23 cellular contexts compared by ENCODE assay signal in the genomic region with DNA sequence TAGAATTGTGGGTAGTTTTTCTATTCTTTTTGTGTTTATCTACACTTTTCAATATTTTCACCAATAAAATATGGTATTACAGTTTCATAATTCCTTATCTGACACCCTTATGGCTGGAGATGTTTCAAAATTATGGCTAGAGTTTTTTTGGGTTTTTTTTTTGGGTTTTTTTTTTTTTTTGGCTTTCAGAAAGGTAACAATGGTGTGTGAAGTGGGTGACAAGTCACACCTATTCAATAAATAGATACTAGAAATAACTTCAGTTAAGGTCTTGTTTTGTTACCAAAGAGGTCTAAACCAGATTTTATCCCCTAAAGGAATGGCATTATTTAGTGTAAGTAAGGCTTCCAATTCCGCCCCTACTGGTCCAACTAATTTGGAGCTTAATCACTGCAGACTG. TPM values are rescaled to one million over a fixed set of nuclear protein-coding genes. Genes with fewer than 3 reads are reported as not detected.
A peak's percentile ranks its signal among the peaks of the same experiment; 100 is the strongest.
DNase-seq lines count a peak whose midpoint lies in the region; ATAC-seq, FAIRE-seq and TF ChIP-seq lines count a peak whose summit lies in the region.
"Had no signal": no experiment of that assay in that cellular context is flagged by ENCODE, and none has a peak within 500 bp of the region (broad histone marks: within the 10 kb centered on the region; RNA-seq: fewer than 3 reads in every experiment).

No MANE protein-coding gene starts in this region.

- TF ChIP-seq EP300 in GM12878 (IDR thresholded peaks at IDR 0.05; ENCODE audit: borderline replicate concordance in 1 of 2, control insufficient read depth in 1 of 2, low read depth in 2 of 2, low read length in 2 of 2): no peak

- H3K18ac ChIP-seq in mesendoderm (ENCODE audit: low read length): no peak overlapping the region

- POLR2A ChIA-PET in activated CD4-positive, alpha-beta T cell treated with anti-CD3 and anti-CD28 coated beads for 36 hours (lab: Charles Lee): no interaction called here
- POLR2A ChIA-PET in GM12878 (lab: Charles Lee): interaction anchor here (0.6 kb wide), 2 partner anchors 29 to 94 kb away, joined by 4 to 7 read pairs; no protein-coding TSS in a partner anchor

- intact Hi-C loops in activated CD4-positive, alpha-beta T cell treated with anti-CD3 and anti-CD28 coated beads for 36 hours (cut with DNase I, micrococcal nuclease): loop anchor here in 1 of 2 experiments (5.0 kb wide), 1 partner anchor 102 kb away; no protein-coding TSS in a partner anchor
- intact Hi-C loops in GM12878 (cut with micrococcal nuclease; ENCODE audit: unreplicated experiment): no loop called here

- H3K4ac ChIP-seq in mesendoderm (ENCODE audit: low read depth, low read length): no peak overlapping the region

- H3K4me1 ChIP-seq in GM12878 (ENCODE audit: control insufficient read depth, insufficient read depth, low read length): peaks cover 20% of the 10 kb centered on the region; the same call in 1 of the 2 replicates
- peaks cover 5% of the 10 kb centered on the region for H3K4me1 ChIP-seq in mesendoderm (ENCODE audit: control insufficient read depth, low read depth, low read length)
- peaks cover 7% of the 10 kb centered on the region for H3K4me1 ChIP-seq in foreskin keratinocyte
- H3K4me1 ChIP-seq: A549 had no signal

- H3K4me1 Mint-ChIP-seq in activated CD4-positive, alpha-beta T cell treated with anti-CD3 and anti-CD28 coated beads for 36 hours: peaks cover 63% of the 10 kb centered on the region
- peaks cover 14% of the 10 kb centered on the region for H3K4me1 Mint-ChIP-seq in osteocyte (ENCODE audit: unreplicated experiment)
- H3K4me1 Mint-ChIP-seq: GM23338, H9 had no signal

- H2BK15ac ChIP-seq in mesendoderm (replicated peaks; ENCODE audit: low read depth): no peak overlapping the region

- CTCF ChIA-PET in activated CD4-positive, alpha-beta T cell treated with anti-CD3 and anti-CD28 coated beads for 36 hours (lab: Charles Lee): interaction anchor here (0.6 to 2.5 kb wide), 5 partner anchors 8 to 175 kb away, joined by 3 to 10 read pairs (median 5); no protein-coding TSS in a partner anchor
- CTCF ChIA-PET in GM12878 (lab: Yijun Ruan, JAX): interaction anchor here (1.2 to 3.3 kb wide), 4 partner anchors 16 to 49 kb away, joined by 3 to 19 read pairs (median 8); no protein-coding TSS in a partner anchor

- H3K4me3 ChIP-seq in GM12878 (no peak overlapping the region), mesendoderm (ENCODE audit: low read length) (no peak overlapping the region)
- H3K4me3 ChIP-seq: A549, BLaER1, GM23338 had no signal

- RAD21 ChIA-PET in GM12878 (lab: Charles Lee; ENCODE audit: unreplicated experiment): interaction anchor here (0.8 to 3.3 kb wide), 4 partner anchors 18 to 84 kb away, joined by 3 to 16 read pairs (median 7); no protein-coding TSS in a partner anchor

- H3K23ac ChIP-seq in mesendoderm (ENCODE audit: low read length): no peak overlapping the region

- in situ Hi-C loops in GM12878 (cut with MboI): no loop called here

- H3K9me3 Mint-ChIP-seq in activated CD4-positive, alpha-beta T cell treated with anti-CD3 and anti-CD28 coated beads for 36 hours (ENCODE audit: low read depth): no peaks in the 10 kb centered on the region
- H3K9me3 Mint-ChIP-seq in osteocyte (ENCODE audit: unreplicated experiment): no peaks in the 10 kb centered on the region
- H3K9me3 Mint-ChIP-seq: CD4-positive, CD25-positive, alpha-beta regulatory T cell; CD8-positive, alpha-beta T cell; GM23338; H9; HFFc6 had no signal

- TF ChIP-seq CTCF in GM12878 (IDR thresholded peaks at IDR 0.05 in 2 of 3, conservative IDR thresholded peaks at IDR 0.05 in 1 of 3; ENCODE audit: control insufficient read depth in 2 of 3, extremely low read depth in 1 of 3, insufficient read depth in 1 of 3, low read depth in 3 of 3, low read length in 3 of 3): no peak
- no peak for TF ChIP-seq CTCF in foreskin keratinocyte (conservative IDR thresholded peaks at IDR 0.05)
- TF ChIP-seq CTCF in osteocyte (IDR thresholded peaks at IDR 0.05): no peak

- H4K5ac ChIP-seq in mesendoderm (ENCODE audit: low read length): no peak overlapping the region

- 100% methylated on average over 1 of the region's 1 CpG for WGBS in GM12878 (ENCODE audit: insufficient coverage, insufficient replicate concordance, low lambda C conversion rate, missing lambda C conversion rate)
- no CpG with 5 or more reads among the region's 1 CpG for WGBS in mesendoderm (ENCODE audit: extremely low coverage, insufficient coverage, low lambda C conversion rate)

- no peak overlapping the region for H2AK5ac ChIP-seq in mesendoderm (ENCODE audit: low read length)

- H3K36me3 Mint-ChIP-seq in activated CD4-positive, alpha-beta T cell treated with anti-CD3 and anti-CD28 coated beads for 36 hours (ENCODE audit: low read depth): peaks cover 2% of the 10 kb centered on the region
- peaks cover 4% of the 10 kb centered on the region for H3K36me3 Mint-ChIP-seq in osteocyte (ENCODE audit: unreplicated experiment)
- H3K36me3 Mint-ChIP-seq: CD4-positive, CD25-positive, alpha-beta regulatory T cell had no signal

- H2BK5ac ChIP-seq in mesendoderm (ENCODE audit: low read length): no peak overlapping the region

- no peak overlapping the region for H3K56ac ChIP-seq in mesendoderm (ENCODE audit: low read length)

- no peaks in the 10 kb centered on the region for H3K27me3 Mint-ChIP-seq in activated CD4-positive, alpha-beta T cell treated with anti-CD3 and anti-CD28 coated beads for 36 hours
- no peaks in the 10 kb centered on the region for H3K27me3 Mint-ChIP-seq in osteocyte (ENCODE audit: unreplicated experiment)
- H3K27me3 Mint-ChIP-seq: CD4-positive, CD25-positive, alpha-beta regulatory T cell had no signal

- H2BK120ac ChIP-seq in mesendoderm (ENCODE audit: low read depth, low read length): no peak overlapping the region

- no TSS peak for BruUV-seq in GM12878 (replicated peaks; lab: Mats Ljungman, UMichigan)

- H4K20me1 ChIP-seq in GM12878 (ENCODE audit: control insufficient read depth, insufficient read depth): no peaks in the 10 kb centered on the region; the same call in 1 of the 2 replicates

- H3K9ac ChIP-seq in GM12878 (ENCODE audit: control insufficient read depth, insufficient read depth, low read length) (no peak overlapping the region), mesendoderm (ENCODE audit: low read length) (no peak overlapping the region)
- H3K9ac ChIP-seq: BLaER1 had no signal

- H4K8ac ChIP-seq in mesendoderm (ENCODE audit: low read depth, low read length): no peak overlapping the region

- H3K27me3 ChIP-seq in GM12878 (replicated peaks in 1 of 2; ENCODE audit: control insufficient read depth in 2 of 2, insufficient read depth in 2 of 2, low read length in 1 of 2) (no peaks in the 10 kb centered on the region), mesendoderm (ENCODE audit: insufficient read depth, low read length, poor library complexity) (no peaks in the 10 kb centered on the region), foreskin keratinocyte (no peaks in the 10 kb centered on the region)
- H3K27me3 ChIP-seq: BLaER1 had no signal

- FAIRE-seq in GM12878 (lab: Jason Lieb, UNC): no peak
- FAIRE-seq: A549 had no signal

- no peak overlapping the region for H2AFZ ChIP-seq in GM12878 (ENCODE audit: control insufficient read depth, low read depth, low read length)
- H2AFZ ChIP-seq: GM23338 had no signal

- H3K4me3 Mint-ChIP-seq in activated CD4-positive, alpha-beta T cell treated with anti-CD3 and anti-CD28 coated beads for 36 hours: no peak overlapping the region
- H3K4me3 Mint-ChIP-seq in osteocyte (ENCODE audit: unreplicated experiment): no peak overlapping the region
- H3K4me3 Mint-ChIP-seq: CD4-positive, CD25-positive, alpha-beta regulatory T cell; GM23338; H9; HFFc6 had no signal

- no peak overlapping the region for H3K27ac ChIP-seq in GM12878 (ENCODE audit: control insufficient read depth, insufficient read depth)
- H3K27ac ChIP-seq in mesendoderm (ENCODE audit: low read depth, low read length): no peak overlapping the region
- H3K27ac ChIP-seq in foreskin keratinocyte: no peak overlapping the region
- H3K27ac ChIP-seq: A549, BLaER1, C4-2B had no signal

- SMC1A ChIA-PET in GM12878 (lab: Charles Lee; ENCODE audit: uncharacterized antibody, unreplicated experiment): interaction anchor here (0.7 to 4.3 kb wide), 8 partner anchors 11 to 217 kb away, joined by 3 to 38 read pairs (median 4); a partner anchor contains a TSS

- DNase-seq in activated CD4-positive, alpha-beta T cell treated with anti-CD3 and anti-CD28 coated beads for 36 hours: no peak
- no peak for DNase-seq in activated CD4-positive, alpha-beta T cell treated with anti-CD3 and anti-CD28 coated beads for 1 hour
- no peak for DNase-seq in GM12878 (ENCODE audit: low read depth, low spot score)
- peak; percentile 55 for DNase-seq in mesendoderm
- DNase-seq in NCI-H1436 (lab: John Stamatoyannopoulos, UW): no peak
- no peak for DNase-seq in foreskin keratinocyte
- no peak for DNase-seq in osteocyte (ENCODE audit: extremely low spot score, unreplicated experiment)
- DNase-seq in NCI-H2196 treated with DMSO at 0.1 percent for 48 hours (lab: John Stamatoyannopoulos, UW; ENCODE audit: unreplicated experiment): no peak
- DNase-seq: 8988T; ACHN; AML-193; Caco-2; CD4-positive, CD25-positive, alpha-beta regulatory T cell; CD8-positive, alpha-beta T cell; DMS153; DND-41; H9; HFFc6 had no signal

- H3K79me2 ChIP-seq in GM12878 (ENCODE audit: control insufficient read depth, insufficient read depth, low read length) (peaks cover 75% of the 10 kb centered on the region), mesendoderm (ENCODE audit: control insufficient read depth, insufficient read depth, low read length) (peaks cover 12% of the 10 kb centered on the region)

- H3K27ac Mint-ChIP-seq in activated CD4-positive, alpha-beta T cell treated with anti-CD3 and anti-CD28 coated beads for 36 hours: peak overlapping the region; percentile 31
- no peak overlapping the region for H3K27ac Mint-ChIP-seq in osteocyte (ENCODE audit: unreplicated experiment)
- H3K27ac Mint-ChIP-seq: CD8-positive, alpha-beta T cell; GM23338; HFFc6 had no signal

- H3K4me2 ChIP-seq in GM12878 (ENCODE audit: control insufficient read depth, insufficient read depth) (no peak overlapping the region), mesendoderm (ENCODE audit: low read length) (no peak overlapping the region)
- H3K4me2 ChIP-seq: A549, BLaER1, GM23338 had no signal

- no peaks in the 10 kb centered on the region for H3K9me3 ChIP-seq in GM12878 (replicated peaks; ENCODE audit: control insufficient read depth, insufficient read depth, low read length)
- H3K9me3 ChIP-seq: A549, Caco-2 had no signal

- ATAC-seq in activated CD4-positive, alpha-beta T cell treated with anti-CD3 and anti-CD28 coated beads for 36 hours: no peak
- ATAC-seq in GM12878 (no peak), foreskin keratinocyte (no peak)
- ATAC-seq: A549; CD8-positive, alpha-beta T cell; GM23338; HCT116 had no signal

- H3K36me3 ChIP-seq in GM12878 (ENCODE audit: control insufficient read depth in 2 of 2, insufficient read depth in 2 of 2, low read length in 1 of 2): no peaks in the 10 kb centered on the region
- H3K36me3 ChIP-seq in mesendoderm (ENCODE audit: control insufficient read depth, insufficient read depth, low read length): no peaks in the 10 kb centered on the region

- no peak for TF ChIP-seq RAD21 in GM12878 (IDR thresholded peaks at IDR 0.05; ENCODE audit: insufficient read depth, low read depth, low read length)

- no peak for TF ChIP-seq POLR2A in GM12878 (IDR thresholded peaks at IDR 0.05; ENCODE audit: low read depth, low read length)

- peaks cover 6% of the 10 kb centered on the region for H3K79me1 ChIP-seq in mesendoderm (ENCODE audit: low read length)

RNA-seq across cellular contexts. Expression of a gene that starts 19.5 kb away (rescaled TPM):
- 10 to 100 TPM; 29.5 to 48.2 TPM for total RNA-seq in activated CD4-positive, alpha-beta T cell treated with anti-CD3 and anti-CD28 coated beads for 36 hours
- 42.1 and 48.7 TPM in 2 replicates for total RNA-seq in GM12878 (2013; cell fraction: nucleolus; rRNA removed)
- total RNA-seq in GM12878 (2014; rRNA removed) (6.8 and 6.9 TPM in 2 replicates), GM12878 (2014; rRNA removed; fragmentation: Illumina TruSeq; extraction: Trizol) (8.3 and 10.1 TPM in 2 replicates), GM12878 (2021) (33.0 and 38.2 TPM in 2 replicates), foreskin keratinocyte (21.4 and 23.1 TPM in 2 replicates), osteocyte (61.7 and 70.3 TPM in 2 replicates)
- polyA plus RNA-seq in GM12878 (2011; ENCODE audit: low read depth): 7.3 TPM
- polyA plus RNA-seq in GM12878 (2011; rRNA removed) (20.3 and 20.4 TPM in 2 replicates), GM12878 (2014; fragmentation: Illumina TruSeq; extraction: Trizol) (45.5 and 48.7 TPM in 2 replicates), GM12878 (2014; fragmentation: Nextera tagmentation; extraction: Ambion mirVana) (1 to 10 TPM; 5.7 to 8.3 TPM), GM12878 (2014; rRNA removed) (11.7 and 15.2 TPM in 2 replicates), GM12878 (2016; fragmentation: Nextera tagmentation; extraction: Ambion mirVana) (10 to 100 TPM in 1 of 2 experiments, 1 to 10 TPM in 1; 4.3 to 18.3 TPM), foreskin keratinocyte (27.9 and 29.8 TPM in 2 replicates)
- polyA plus RNA-seq in GM12878 (2011; cell fraction: cytosol; rRNA removed): 16.1 and 19.6 TPM in 2 replicates
- polyA plus RNA-seq in GM12878 (2011; cell fraction: nucleus; rRNA removed): 17.6 and 23.0 TPM in 2 replicates
- polyA plus RNA-seq in GM12878 (2012): 13.7 and 22.4 TPM in 2 replicates
- 39.9 and 55.2 TPM in 2 replicates for polyA minus RNA-seq in GM12878 (2011; rRNA and poly(A)+ RNA removed)
- 19.5 and 23.7 TPM in 2 replicates for polyA minus RNA-seq in GM12878 (2011; cell fraction: cytosol; rRNA and poly(A)+ RNA removed)
- polyA minus RNA-seq in GM12878 (2011; cell fraction: nucleus; rRNA and poly(A)+ RNA removed): 13.8 and 20.2 TPM in 2 replicates
- 44.3 TPM for polyA plus RNA-seq in mesendoderm (2013, experiment 1 of 2)
- polyA plus RNA-seq in mesendoderm (2013, experiment 2 of 2): 39.1 TPM
